1 cellular context compared by ENCODE assay signal in the genomic region with DNA sequence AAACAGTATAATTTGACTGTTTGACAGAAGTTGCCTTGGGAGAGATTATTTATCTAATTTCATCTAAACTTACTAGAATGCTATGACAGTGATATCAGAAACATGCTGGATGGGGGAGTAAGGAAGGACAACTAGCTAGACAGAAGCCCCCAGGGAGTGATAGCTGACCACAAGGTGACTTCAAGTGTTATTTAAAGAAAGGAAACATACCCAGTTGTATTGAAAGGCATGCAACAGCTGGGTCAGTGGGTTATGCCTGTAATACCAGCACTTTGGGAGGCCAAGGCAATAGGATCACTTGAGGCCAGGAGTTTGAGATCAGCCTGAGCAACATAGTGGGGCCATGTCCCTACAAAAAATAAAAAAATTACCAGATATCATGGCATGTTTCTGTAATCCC.
TF ChIP-seq lines count a peak whose summit lies in the region.

No MANE protein-coding gene starts in this region.

TF ChIP-seq in GM12878, 131 proteins besides CTCF, POLR2A, EP300 and RAD21 (continued from another document):
- TF ChIP-seq IKZF1 (conservative IDR thresholded peaks at IDR 0.05): no peak
